In genomic region chr16:21158208-21159110, GRCh38 we compare ENCODE assay signal across 8 cellular contexts. TPM values are rescaled to one million over a fixed set of nuclear protein-coding genes. Genes with fewer than 3 reads are reported as not detected.
DNase-seq lines count a peak whose midpoint lies in the region; ATAC-seq, FAIRE-seq and TF ChIP-seq lines count a peak whose summit lies in the region.

TSS of gene LDAF1 (plus strand) at chr16:21158674. CDS start at chr16:21161183, 2,509 bp downstream.

- H3K27me3 ChIP-seq in liver (ENCODE audit: control insufficient read depth in 4 of 4, insufficient read depth in 4 of 4, low read length in 3 of 4), result no peaks in the 10 kb centered on the region

- H3K9me3 ChIP-seq in A549, result no peaks in the 10 kb centered on the region
- no peaks in the 10 kb centered on the region for H3K9me3 ChIP-seq in liver (ENCODE audit: control insufficient read depth in 4 of 4, low read length in 3 of 4)

- H3K27ac Mint-ChIP-seq in activated CD4-positive, alpha-beta T cell treated with anti-CD3 and anti-CD28 coated beads, Interleukin-2, amount 10 ng/mL, durations not matched to agents 7 days and 5 days, result peak within 1 kb of the TSS; percentile 87

- H3K4me3 Mint-ChIP-seq in activated CD4-positive, alpha-beta T cell treated with anti-CD3 and anti-CD28 coated beads, Interleukin-2, amount 10 ng/mL, durations not matched to agents 7 days and 5 days, result peak within 1 kb of the TSS; percentile 87

- H3K4me1 ChIP-seq in A549, result peaks cover 25% of the 10 kb centered on the region; the same call in 2 of the 3 replicates
- peaks cover 0 to 20% (median 5%) of the 10 kb centered on the region in 4 donors for H3K4me1 ChIP-seq in liver (ENCODE audit: control insufficient read depth in 4 of 4, insufficient read depth in 4 of 4, low read length in 3 of 4)

- H3K9ac ChIP-seq in liver (ENCODE audit: low read depth in 1 of 2, low read length in 2 of 2), result no peak within 1 kb of the TSS

- H3K36me3 ChIP-seq in liver (ENCODE audit: control insufficient read depth in 4 of 4, insufficient read depth in 3 of 4, low read depth in 1 of 4, low read length in 3 of 4), result no peaks in the 10 kb centered on the region

- H3K27ac ChIP-seq in A549, result peak within 1 kb of the TSS; percentile 84 to 95
- H3K27ac ChIP-seq in liver (ENCODE audit: low read depth in 1 of 2, low read length in 2 of 2), result no peak within 1 kb of the TSS

- H3K27me3 Mint-ChIP-seq in activated CD4-positive, alpha-beta T cell treated with anti-CD3 and anti-CD28 coated beads, Interleukin-2, amount 10 ng/mL, durations not matched to agents 7 days and 5 days, result no peaks in the 10 kb centered on the region

- H3K36me3 Mint-ChIP-seq in activated CD4-positive, alpha-beta T cell treated with anti-CD3 and anti-CD28 coated beads, Interleukin-2, amount 10 ng/mL, durations not matched to agents 7 days and 5 days (ENCODE audit: low read depth), result peaks cover 4% of the 10 kb centered on the region

- CTCF ChIA-PET in A549 (lab: Yijun Ruan, JAX), result interaction anchor here (0.6 to 10.8 kb wide), 7 partner anchors 30 to 1161 kb away, joined by 3 to 141 read pairs (median 24); partner anchors contain the start of gene CRYM
- CTCF ChIA-PET in activated CD4-positive, alpha-beta T cell treated with anti-CD3 and anti-CD28 coated beads, Interleukin-2, amount 10 ng/mL, durations not matched to agents 7 days and 5 days (lab: Charles Lee), result interaction anchor here (0.6 to 1.8 kb wide), 5 partner anchors 13 to 143 kb away, joined by 3 to 4 read pairs (median 3); no protein-coding TSS in a partner anchor

- no peak for TF ChIP-seq CTCF in A549 (IDR thresholded peaks at IDR 0.05)
- no peak for TF ChIP-seq CTCF in liver (IDR thresholded peaks at IDR 0.05; ENCODE audit: low read depth, low read length, missing input control)

- TF ChIP-seq POLR2A in A549 (IDR thresholded peaks at IDR 0.05; ENCODE audit: low read length), result no peak; the same call in 1 of the 2 replicates

- no peak for TF ChIP-seq EP300 in A549 (IDR thresholded peaks at IDR 0.05)

- DNase-seq in A549 (ENCODE audit: low read depth in 1 of 2, low spot score in 1 of 2), result peak; percentile 64 to 75
- DNase-seq in NCI-H524 (lab: John Stamatoyannopoulos, UW), result peak; percentile 36 to 63
- DNase-seq in activated CD4-positive, alpha-beta T cell treated with anti-CD3 and anti-CD28 coated beads, Interleukin-2, amount 10 ng/mL, durations not matched to agents 7 days and 5 days, result peak; percentile 81
- DNase-seq in dermis blood vessel endothelial cell, result peak; percentile 67
- peak; percentile 85 for DNase-seq in stimulated activated CD4-positive, alpha-beta T cell treated with anti-CD3 and anti-CD28 coated beads, Interleukin-4, amount 100 ng/mL, for 1 hour

- 3% methylated on average over 35 of the region's 59 CpGs for WGBS in A549 (ENCODE audit: missing lambda C conversion rate)
- WGBS in liver, result 2% methylated on average over 59 of the region's 59 CpGs

- no peaks in the 10 kb centered on the region for H3K9me3 Mint-ChIP-seq in activated CD4-positive, alpha-beta T cell treated with anti-CD3 and anti-CD28 coated beads, Interleukin-2, amount 10 ng/mL, durations not matched to agents 7 days and 5 days

- TF ChIP-seq RAD21 in A549 (conservative IDR thresholded peaks at IDR 0.05 in 1 of 2, IDR thresholded peaks at IDR 0.05 in 1 of 2) (no peak; a peak in 1 of 5 replicates), liver (IDR thresholded peaks at IDR 0.05) (peak in 1 of 2 donors; percentile 20)

- no peak for FAIRE-seq in A549 (lab: Jason Lieb, UNC)

- peak within 1 kb of the TSS; percentile 92 for H3K4me2 ChIP-seq in A549

- ATAC-seq in A549 (peak; percentile 97 to 99), GM18520 (IDR thresholded peaks at IDR 0.05; ENCODE audit: unreplicated experiment) (peak; percentile 44), HG03066 (IDR thresholded peaks at IDR 0.05; ENCODE audit: low read depth, unreplicated experiment) (peak; percentile 81)

- peak within 1 kb of the TSS; percentile 83 for H3K4me3 ChIP-seq in A549
- H3K4me3 ChIP-seq in liver (ENCODE audit: low read depth in 1 of 3, low read length in 3 of 3), result peak within 1 kb of the TSS; percentile 6 to 63 (median 52)

- H3K4me1 Mint-ChIP-seq in activated CD4-positive, alpha-beta T cell treated with anti-CD3 and anti-CD28 coated beads, Interleukin-2, amount 10 ng/mL, durations not matched to agents 7 days and 5 days, result peaks cover 24% of the 10 kb centered on the region

- POLR2A ChIA-PET in A549 (lab: Yijun Ruan, JAX), result interaction anchor here (0.9 to 1.3 kb wide), 3 partner anchors 9 to 307 kb away, joined by 3 to 5 read pairs (median 4); no protein-coding TSS in a partner anchor
- POLR2A ChIA-PET in activated CD4-positive, alpha-beta T cell treated with anti-CD3 and anti-CD28 coated beads, Interleukin-2, amount 10 ng/mL, durations not matched to agents 7 days and 5 days (lab: Charles Lee), result no interaction called here

TF ChIP-seq in A549, 52 proteins besides CTCF, POLR2A, EP300 and RAD21 (continues in another document):
- TF ChIP-seq BCL3 (IDR thresholded peaks at IDR 0.05), result no peak
- no peak for TF ChIP-seq ZC3H11A (IDR thresholded peaks at IDR 0.05)
- 0 out of 2 replicates have a peak, but pooled peaks have one; percentile 18 for TF ChIP-seq PHF8 (IDR thresholded peaks at IDR 0.05; ENCODE audit: borderline replicate concordance, low read depth)
- TF ChIP-seq E2F6 (IDR thresholded peaks at IDR 0.05; ENCODE audit: borderline replicate concordance, low read depth), result peak; percentile 42; the same call in 1 of the 2 replicates
- no peak for TF ChIP-seq HDAC2 (IDR thresholded peaks at IDR 0.05)
- TF ChIP-seq ZFP36 (IDR thresholded peaks at IDR 0.05; ENCODE audit: borderline replicate concordance, partially characterized antibody), result no peak
- TF ChIP-seq HES2 (IDR thresholded peaks at IDR 0.05), result no peak
- no peak for TF ChIP-seq ZNF302 (CRISPR knock-in tag; IDR thresholded peaks at IDR 0.05)
- TF ChIP-seq TP53 (CRISPR knock-in tag; IDR thresholded peaks at IDR 0.05), result no peak

TF ChIP-seq in liver, 16 proteins besides CTCF, POLR2A, EP300 and RAD21 (continues in another document):
- TF ChIP-seq HNF4G (IDR thresholded peaks at IDR 0.05) (no peak), YY1 (IDR thresholded peaks at IDR 0.05) (no peak), FOXA2 (IDR thresholded peaks at IDR 0.05) (no peak), ATF3 (IDR thresholded peaks at IDR 0.05) (no peak), ZBTB33 (IDR thresholded peaks at IDR 0.05) (no peak), EGR1 (IDR thresholded peaks at IDR 0.05; ENCODE audit: low read depth in 2 of 2) (no peak), GABPA (IDR thresholded peaks at IDR 0.05 in 1 of 2, conservative IDR thresholded peaks at IDR 0.05 in 1 of 2) (no peak), NR2F2 (IDR thresholded peaks at IDR 0.05) (no peak), FOXA1 (IDR thresholded peaks at IDR 0.05) (no peak), TAF1 (conservative IDR thresholded peaks at IDR 0.05) (no peak), MAX (IDR thresholded peaks at IDR 0.05) (no peak), SP1 (IDR thresholded peaks at IDR 0.05) (no peak), JUND (IDR thresholded peaks at IDR 0.05) (no peak), HNF4A (conservative IDR thresholded peaks at IDR 0.05) (no peak)

RNA-seq across cellular contexts. Expression of gene LDAF1, which starts in this region (rescaled TPM):
- 14.4 and 16.2 TPM in 2 replicates for polyA plus RNA-seq in A549 (2011; rRNA removed)
- polyA plus RNA-seq in A549 (2012; cell fraction: cytosol; rRNA removed), result 5.5 and 9.0 TPM in 2 replicates
- 2.2 and 3.7 TPM in 2 replicates for polyA plus RNA-seq in A549 (2012; cell fraction: nucleus; rRNA removed)
- 12.9 to 16.2 TPM (median 13.8 TPM) in 3 replicates for polyA plus RNA-seq in A549 (2017; fragmentation: RNase III; extraction: RNeasy Plus Mini Kit Qiagen cat#74134 plus additional on column Dnase treatment)
- polyA minus RNA-seq in A549 (2011; rRNA and poly(A)+ RNA removed), result 21.0 and 26.2 TPM in 2 replicates
- total RNA-seq in activated CD4-positive, alpha-beta T cell treated with anti-CD3 and anti-CD28 coated beads, Interleukin-2, amount 10 ng/mL, durations not matched to agents 7 days and 5 days, result 10 to 100 TPM; 11.2 to 13.6 TPM
- 12.5 and 49.7 TPM in 2 replicates for total RNA-seq in dermis blood vessel endothelial cell
- 1 to 10 TPM; 1.8 to 2.4 TPM for total RNA-seq in liver
- 1 to 10 TPM; 1.2 to 1.6 TPM for polyA plus RNA-seq in liver

Comparison
In these comparisons a context has a peak if more than half of its experiments do, and no peak if none do; other contexts are left out.
1. ATAC-seq: peak in every context shown above with its lines; median percentile 98 in A549; 81 in HG03066; 44 in GM18520.
2. H3K27ac ChIP-seq: peak in A549 (2 of 2); none in liver (0 of 2).
3. Peak in every context shown above with its lines, with median percentiles within 50 percentile points of each other: DNase-seq.